In the genomic region with DNA sequence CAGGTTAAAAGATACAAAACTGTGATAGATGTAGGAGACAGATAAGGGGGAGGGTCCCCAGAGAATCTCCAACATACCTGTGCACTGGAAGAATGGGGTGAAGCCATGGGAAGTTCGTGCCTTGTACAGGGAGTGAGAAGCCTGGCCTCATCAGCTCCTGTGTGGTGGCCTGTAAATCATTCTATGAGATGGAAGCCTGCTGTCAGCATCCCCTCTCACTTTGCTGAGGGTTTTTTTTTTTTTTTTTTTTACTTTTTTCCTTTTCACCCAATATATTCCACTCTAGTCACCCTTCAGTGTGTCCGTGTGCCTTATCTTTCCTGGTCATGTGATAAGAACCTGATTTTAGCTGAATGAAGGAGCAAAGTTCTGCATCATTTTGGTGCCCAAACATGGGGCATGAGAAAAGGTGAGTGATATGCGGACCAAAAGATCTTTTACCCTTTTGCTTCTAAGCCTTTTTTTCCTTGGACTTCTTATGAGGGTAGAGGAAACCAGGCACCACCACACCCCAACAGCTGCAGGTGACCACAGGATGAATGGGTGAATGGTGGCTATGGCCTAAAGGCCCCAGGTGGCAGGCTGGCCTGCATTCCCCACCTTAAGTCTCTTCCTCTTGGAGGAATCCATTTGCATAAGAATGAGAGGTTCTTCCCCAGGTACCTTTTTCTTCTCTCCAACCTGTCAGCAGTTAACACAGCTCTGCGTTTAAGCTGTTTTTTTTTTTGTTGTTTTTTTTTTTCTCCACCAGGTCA, we compare ENCODE assay signal across 23 cellular contexts.
"Had no signal": no experiment of that assay in that cellular context is flagged by ENCODE, and none has a peak within 500 bp of the region (broad histone marks: within the 10 kb centered on the region; RNA-seq: fewer than 3 reads in every experiment).

No MANE protein-coding gene starts in this region.

- H3K9me3 ChIP-seq: colonic mucosa, lower lobe of right lung, prostate gland, transverse colon, vagina had no signal

- H3K27ac ChIP-seq: brain microvascular endothelial cell, colonic mucosa, lower lobe of right lung, prostate gland, transverse colon, vagina had no signal

- H3K4me1 ChIP-seq: colonic mucosa, lower lobe of right lung, prostate gland, transverse colon, vagina had no signal

- DNase-seq: activated CD4-positive, CD25-positive, alpha-beta regulatory T cell treated with anti-CD3 and anti-CD28 coated beads, Interleukin-2, amount 50 U/mL, for 72 hours; activated CD8-positive, alpha-beta memory T cell treated with anti-CD3 and anti-CD28 coated beads for 24 hours; activated CD8-positive, alpha-beta memory T cell treated with anti-CD3 and anti-CD28 coated beads, Interleukin-2, amount 50 U/mL, for 48 hours; activated effector memory CD4-positive, alpha-beta T cell treated with anti-CD3 and anti-CD28 coated beads, Interleukin-2, amount 50 U/mL, for 16 hours; activated naive CD4-positive, alpha-beta T cell treated with anti-CD3 and anti-CD28 coated beads, Interleukin-2, amount 50 U/mL, for 16 hours; activated T-cell treated with anti-CD3 and anti-CD28 coated beads, Interleukin-2, amount 50 U/mL, for 72 hours; aorta; brain microvascular endothelial cell; central memory CD4-positive, alpha-beta T cell; colonic mucosa; erythroblast; foreskin melanocyte; lower lobe of right lung; midbrain; stimulated activated CD4-positive, alpha-beta T cell treated with anti-CD3 and anti-CD28 coated beads, Interleukin-2, amount 100 ng/mL, for 24 hours; stimulated activated naive CD4-positive, alpha-beta T cell treated with Interleukin-2 at 50 U/mL for 16 hours; substantia nigra; transverse colon had no signal

- H3K27me3 ChIP-seq: brain microvascular endothelial cell, colonic mucosa, transverse colon, vagina had no signal

- H3K4me3 ChIP-seq: colonic mucosa, lower lobe of right lung, prostate gland, transverse colon, vagina had no signal

- H3K36me3 ChIP-seq: brain microvascular endothelial cell, colonic mucosa, lower lobe of right lung, prostate gland, transverse colon, vagina had no signal

- ATAC-seq: activated T-cell treated with anti-CD3 and anti-CD28 coated beads, Interleukin-2, amount 50 U/mL, for 72 hours; lower lobe of right lung; right cardiac atrium had no signal

- FAIRE-seq: endometrium, keratinocyte had no signal
